In the genomic region with DNA sequence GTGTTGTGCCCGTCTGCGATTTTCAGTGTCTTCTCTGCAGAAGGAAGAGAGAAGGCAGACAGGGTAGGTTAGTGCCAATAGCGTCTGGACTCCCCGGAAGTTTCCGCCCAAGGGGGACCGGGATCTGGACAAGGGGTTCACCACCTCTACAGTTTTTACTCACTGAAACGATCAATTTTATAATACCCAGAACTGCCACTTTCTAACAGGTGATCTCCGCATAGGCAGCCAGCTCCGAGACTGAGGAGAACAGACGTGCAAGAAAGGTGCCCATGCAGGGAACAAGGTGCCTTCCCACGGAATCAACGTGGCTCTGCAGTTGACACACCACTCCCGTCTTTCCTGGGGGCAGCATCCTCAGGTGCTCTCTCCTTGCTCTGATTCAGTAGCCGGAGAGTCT, we compare ENCODE assay signal across 24 cellular contexts.
DNase-seq lines count a peak whose midpoint lies in the region; ATAC-seq, FAIRE-seq and TF ChIP-seq lines count a peak whose summit lies in the region.
"Had no signal": no experiment of that assay in that cellular context is flagged by ENCODE, and none has a peak within 500 bp of the region (broad histone marks: within the 10 kb centered on the region; RNA-seq: fewer than 3 reads in every experiment).

No MANE protein-coding gene starts in this region.

- peak overlapping the region; percentile 58 for H2AK5ac ChIP-seq in neuronal stem cell (ENCODE audit: low read depth, low read length)

- H2BK15ac ChIP-seq in neuronal stem cell (ENCODE audit: low read length), result no peak overlapping the region

- POLR2A ChIA-PET in Caco-2 (lab: Charles Lee), result no interaction called here

- DNase-seq in HTR-8/SVneo (ENCODE audit: insufficient read length, low spot score), result no peak
- DNase-seq in neuronal stem cell (ENCODE audit: low spot score), result no peak
- peak; percentile 69 for DNase-seq in osteocyte (ENCODE audit: extremely low spot score, unreplicated experiment)
- DNase-seq in dermis blood vessel endothelial cell, result no peak
- DNase-seq in activated naive CD8-positive, alpha-beta T cell treated with anti-CD3 and anti-CD28 coated beads, Interleukin-2, amount 50 U/mL, for 24 hours, result no peak
- DNase-seq in Caco-2, result no peak
- DNase-seq: 8988T; ACHN; BE2C; C1 segment of cervical spinal cord; Calu3; CD4-positive, alpha-beta memory T cell; CD4-positive, CD25-positive, alpha-beta regulatory T cell; CD8-positive, alpha-beta memory T cell; COR-L47; DMS79 treated with DMSO at 0.1 percent for 48 hours; GF-D8 had no signal

- H3K79me1 ChIP-seq in neuronal stem cell (ENCODE audit: low read depth, low read length), result no peaks in the 10 kb centered on the region

- H3K4me1 Mint-ChIP-seq in osteocyte (ENCODE audit: unreplicated experiment) (no peaks in the 10 kb centered on the region), Caco-2 (ENCODE audit: low read depth, unreplicated experiment) (no peaks in the 10 kb centered on the region)
- no peaks in the 10 kb centered on the region for H3K4me1 Mint-ChIP-seq in activated naive CD8-positive, alpha-beta T cell treated with anti-CD3 and anti-CD28 coated beads, Interleukin-2, amount 50 U/mL, for 24 hours
- H3K4me1 Mint-ChIP-seq: CD14-positive monocyte; CD4-positive, alpha-beta memory T cell; CD4-positive, CD25-positive, alpha-beta regulatory T cell; CD8-positive, alpha-beta memory T cell had no signal

- no peak overlapping the region for H3K9ac ChIP-seq in neuronal stem cell (ENCODE audit: low read depth, low read length, poor library complexity)
- H3K9ac ChIP-seq: BLaER1 had no signal

- H3K27ac Mint-ChIP-seq in osteocyte (ENCODE audit: unreplicated experiment) (no peak overlapping the region), Caco-2 (ENCODE audit: unreplicated experiment) (no peak overlapping the region)
- no peak overlapping the region for H3K27ac Mint-ChIP-seq in activated naive CD8-positive, alpha-beta T cell treated with anti-CD3 and anti-CD28 coated beads, Interleukin-2, amount 50 U/mL, for 24 hours
- H3K27ac Mint-ChIP-seq: CD14-positive monocyte; CD4-positive, alpha-beta memory T cell; CD4-positive, CD25-positive, alpha-beta regulatory T cell; CD8-positive, alpha-beta memory T cell had no signal

- TF ChIP-seq CTCF in osteocyte (IDR thresholded peaks at IDR 0.05) (no peak), Caco-2 (IDR thresholded peaks at IDR 0.05; ENCODE audit: insufficient read depth in 1 of 2, low read depth in 1 of 2, low read length in 1 of 2, severe bottlenecking in 1 of 2, unreplicated experiment in 1 of 2) (no peak)

- no peak overlapping the region for H3K4me3 Mint-ChIP-seq in osteocyte (ENCODE audit: unreplicated experiment)
- no peak overlapping the region for H3K4me3 Mint-ChIP-seq in activated naive CD8-positive, alpha-beta T cell treated with anti-CD3 and anti-CD28 coated beads, Interleukin-2, amount 50 U/mL, for 24 hours
- no peak overlapping the region for H3K4me3 Mint-ChIP-seq in Caco-2 (ENCODE audit: unreplicated experiment)
- H3K4me3 Mint-ChIP-seq: CD14-positive monocyte; CD4-positive, alpha-beta memory T cell; CD4-positive, CD25-positive, alpha-beta regulatory T cell; CD8-positive, alpha-beta memory T cell had no signal

- no peak overlapping the region for H3K4ac ChIP-seq in neuronal stem cell (ENCODE audit: low read length)

- no peak overlapping the region for H3K4me3 ChIP-seq in neuronal stem cell (ENCODE audit: low read length in 2 of 2)
- H3K4me3 ChIP-seq in Caco-2 (ENCODE audit: low read depth, low read length), result no peak overlapping the region
- H3K4me3 ChIP-seq: BLaER1 had no signal

- H3K9me3 ChIP-seq in neuronal stem cell (replicated peaks in 1 of 2; ENCODE audit: control insufficient read depth in 2 of 2, insufficient read depth in 1 of 2, low read depth in 1 of 2, low read length in 2 of 2) (no peaks in the 10 kb centered on the region), Caco-2 (peaks cover 12% of the 10 kb centered on the region)
- H3K9me3 ChIP-seq: BE2C, BLaER1 had no signal

- WGBS in neuronal stem cell (ENCODE audit: extremely low coverage in 2 of 2, insufficient read length in 2 of 2, insufficient replicate concordance in 1 of 2), 2 donors, result no CpG with 5 or more reads among the region's 14 CpGs

- H3K23ac ChIP-seq in neuronal stem cell (ENCODE audit: low read depth, low read length, poor library complexity), result no peak overlapping the region

- H3K36me3 ChIP-seq in neuronal stem cell (replicated peaks in 1 of 2; ENCODE audit: control insufficient read depth in 2 of 2, insufficient read depth in 2 of 2, low read length in 2 of 2), result no peaks in the 10 kb centered on the region
- H3K36me3 ChIP-seq in Caco-2 (ENCODE audit: control insufficient read depth, insufficient read depth, low read length), result no peaks in the 10 kb centered on the region
- H3K36me3 ChIP-seq: BE2C, BLaER1 had no signal

- no peak overlapping the region for H2BK5ac ChIP-seq in neuronal stem cell (ENCODE audit: low read length)

- BruUV-seq in Caco-2 (replicated peaks; lab: Mats Ljungman, UMichigan), result no TSS peak

- no peak overlapping the region for H3K27ac ChIP-seq in neuronal stem cell (replicated peaks; ENCODE audit: low read length)
- H3K27ac ChIP-seq: BLaER1 had no signal

- CTCF ChIA-PET in Caco-2 (lab: Charles Lee), result no interaction called here

- H3K14ac ChIP-seq in neuronal stem cell (ENCODE audit: low read length), result no peak overlapping the region

- H3K36me3 Mint-ChIP-seq in osteocyte (ENCODE audit: unreplicated experiment), result no peaks in the 10 kb centered on the region
- H3K36me3 Mint-ChIP-seq in activated naive CD8-positive, alpha-beta T cell treated with anti-CD3 and anti-CD28 coated beads, Interleukin-2, amount 50 U/mL, for 24 hours (ENCODE audit: low read depth), result no peaks in the 10 kb centered on the region
- no peaks in the 10 kb centered on the region for H3K36me3 Mint-ChIP-seq in Caco-2 (ENCODE audit: insufficient read depth, unreplicated experiment)
- H3K36me3 Mint-ChIP-seq: CD14-positive monocyte; CD4-positive, alpha-beta memory T cell; CD4-positive, CD25-positive, alpha-beta regulatory T cell; CD8-positive, alpha-beta memory T cell had no signal

- H3K4me2 ChIP-seq in neuronal stem cell (ENCODE audit: insufficient read depth, low read length, poor library complexity, severe bottlenecking), result no peak overlapping the region
- H3K4me2 ChIP-seq: BLaER1 had no signal

- H4K8ac ChIP-seq in neuronal stem cell (ENCODE audit: low read depth, low read length), result no peak overlapping the region

- peak overlapping the region; percentile 5 for H3K18ac ChIP-seq in neuronal stem cell (ENCODE audit: low read length)

- no peak overlapping the region for H2AFZ ChIP-seq in neuronal stem cell (ENCODE audit: low read length)

- H2BK120ac ChIP-seq in neuronal stem cell (ENCODE audit: low read depth, low read length), result no peak overlapping the region

- intact Hi-C loops in Caco-2 (cut with micrococcal nuclease; ENCODE audit: unreplicated experiment), result no loop called here

- H3K27me3 Mint-ChIP-seq in osteocyte (ENCODE audit: unreplicated experiment), result no peaks in the 10 kb centered on the region
- no peaks in the 10 kb centered on the region for H3K27me3 Mint-ChIP-seq in activated naive CD8-positive, alpha-beta T cell treated with anti-CD3 and anti-CD28 coated beads, Interleukin-2, amount 50 U/mL, for 24 hours
- peaks cover 24% of the 10 kb centered on the region for H3K27me3 Mint-ChIP-seq in Caco-2 (ENCODE audit: insufficient read depth, unreplicated experiment)
- H3K27me3 Mint-ChIP-seq: CD4-positive, CD25-positive, alpha-beta regulatory T cell; CD8-positive, alpha-beta memory T cell had no signal

- H3K4me1 ChIP-seq in neuronal stem cell (ENCODE audit: control insufficient read depth in 2 of 2, insufficient read depth in 1 of 2, low read depth in 1 of 2, low read length in 2 of 2) (peaks cover 0 to 10% of the 10 kb centered on the region in 2 donors), Caco-2 (no peaks in the 10 kb centered on the region)
- H3K4me1 ChIP-seq: BE2C, BLaER1 had no signal

- no peak overlapping the region for H2BK12ac ChIP-seq in neuronal stem cell (ENCODE audit: low read length)

- no peak overlapping the region for H4K91ac ChIP-seq in neuronal stem cell (ENCODE audit: low read depth, low read length, poor library complexity)

- ATAC-seq in activated naive CD8-positive, alpha-beta T cell treated with anti-CD3 and anti-CD28 coated beads, Interleukin-2, amount 50 U/mL, for 24 hours, result no peak

- H3K9me3 Mint-ChIP-seq in osteocyte (ENCODE audit: unreplicated experiment) (peaks cover 19% of the 10 kb centered on the region), Caco-2 (ENCODE audit: unreplicated experiment) (peaks cover 15% of the 10 kb centered on the region)
- no peaks in the 10 kb centered on the region for H3K9me3 Mint-ChIP-seq in activated naive CD8-positive, alpha-beta T cell treated with anti-CD3 and anti-CD28 coated beads, Interleukin-2, amount 50 U/mL, for 24 hours

- peak; percentile 62 for FAIRE-seq in HTR-8/SVneo (lab: Jason Lieb, UNC)
- FAIRE-seq: A204.1, D721Med, G401.6, GM12891, GM19239 had no signal

- H3K27me3 ChIP-seq in neuronal stem cell (ENCODE audit: control insufficient read depth in 3 of 3, insufficient read depth in 3 of 3, low read depth in 1 of 3, low read length in 3 of 3) (no peaks in the 10 kb centered on the region), Caco-2 (replicated peaks; ENCODE audit: control insufficient read depth, insufficient read depth, low read length) (no peaks in the 10 kb centered on the region)
- H3K27me3 ChIP-seq: BE2C, BLaER1 had no signal
